ENCODE assay signal across 24 cellular contexts in the genomic region with DNA sequence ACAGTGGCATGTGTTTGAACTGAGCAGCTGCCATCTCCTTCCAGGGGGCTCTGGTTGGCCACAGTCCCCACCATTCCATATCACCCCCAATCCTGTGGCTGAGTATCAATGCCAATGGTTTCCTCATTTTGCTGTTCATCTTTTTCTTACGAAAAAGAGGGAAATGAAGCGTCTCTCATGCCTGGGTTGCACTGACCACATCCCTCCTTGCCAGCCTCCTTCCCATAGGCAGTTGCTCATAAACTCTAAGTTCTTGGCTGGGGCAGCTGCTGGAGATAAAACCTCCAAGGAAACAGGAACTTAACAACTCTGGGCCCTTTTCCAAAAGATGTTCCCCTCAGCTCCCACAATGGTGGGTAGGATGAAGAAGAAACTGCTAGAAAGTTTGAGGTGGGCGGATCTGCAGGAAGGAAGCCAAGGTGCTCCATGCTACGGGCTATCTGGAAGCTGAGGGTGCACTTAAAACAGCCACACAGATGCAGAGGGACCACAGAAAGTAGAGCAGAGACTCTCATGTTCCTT. TPM values are rescaled to one million over a fixed set of nuclear protein-coding genes. Genes with fewer than 3 reads are reported as not detected.
A peak's percentile ranks its signal among the peaks of the same experiment; 100 is the strongest.
DNase-seq lines count a peak whose midpoint lies in the region; ATAC-seq and TF ChIP-seq lines count a peak whose summit lies in the region.
"Had no signal": no experiment of that assay in that cellular context is flagged by ENCODE, and none has a peak within 500 bp of the region (broad histone marks: within the 10 kb centered on the region; RNA-seq: fewer than 3 reads in every experiment).

No MANE protein-coding gene starts in this region.

- ATAC-seq in left ventricle myocardium superior (peak; percentile 75), HG03432 (IDR thresholded peaks at IDR 0.05; ENCODE audit: unreplicated experiment) (no peak)
- ATAC-seq: left colon; natural killer cell treated with Interleukin-12 subunit alpha and Interleukin-12 subunit beta and Interleukin-15 and Interleukin-18, amount 100 ng/mL, for 72 hours had no signal

- H3K36me3 ChIP-seq in BE2C = no peaks in the 10 kb centered on the region
- H3K36me3 ChIP-seq: upper lobe of left lung, WERI-Rb-1 had no signal

- H3K4me3 ChIP-seq in BE2C (ENCODE audit: low read depth, low read length) = no peak overlapping the region
- H3K4me3 ChIP-seq: upper lobe of left lung had no signal

- DNase-seq in SIG-M5 treated with dmso at 0.1 percent for 504 hours (lab: John Stamatoyannopoulos, UW; ENCODE audit: unreplicated experiment) (peak; percentile 43), SIG-M5 (lab: John Stamatoyannopoulos, UW) (no peak), NOMO-1 treated with dmso at 0.1 percent for 144 hours (lab: John Stamatoyannopoulos, UW; ENCODE audit: unreplicated experiment) (peak; percentile 30), left ventricle myocardium superior (no peak), superior temporal gyrus (ENCODE audit: extremely low spot score) (peak; percentile 73), BE2C (no peak), retina (no peak)
- DNase-seq: 8988T; activated CD4-positive, alpha-beta T cell treated with anti-CD3 and anti-CD28 coated beads, Interleukin-2, amount 50 U/mL, for 1 hour; DMS53; effector CD4-positive, alpha-beta T cell; IMR-90; left colon; NCI-H510A; NK-92 treated with Interleukin-12 subunit alpha and Interleukin-12 subunit beta, amount 100 ng/mL, for 24 hours; SK-N-SH; stimulated activated CD8-positive, alpha-beta memory T cell treated with anti-CD3 and anti-CD28 coated beads, Interleukin-4, amount 100 ng/mL, for 48 hours; WERI-Rb-1 had no signal

- intact Hi-C loops in left ventricle myocardium superior (cut with micrococcal nuclease) = no loop called here

- no peak for TF ChIP-seq CTCF in BE2C (IDR thresholded peaks at IDR 0.05; ENCODE audit: low read depth, low read length)

- no peaks in the 10 kb centered on the region for H3K4me1 ChIP-seq in BE2C
- H3K4me1 ChIP-seq: upper lobe of left lung had no signal

- H3K9me3 ChIP-seq in BE2C = no peaks in the 10 kb centered on the region
- H3K9me3 ChIP-seq: SK-N-SH, upper lobe of left lung had no signal

- no peaks in the 10 kb centered on the region for H3K27me3 ChIP-seq in BE2C
- H3K27me3 ChIP-seq: upper lobe of left lung had no signal

RNA-seq across cellular contexts. Expression of a gene that starts 29.3 kb away (rescaled TPM):
- not detected for total RNA-seq in left ventricle myocardium superior
- polyA plus RNA-seq in BE2C (2012; ENCODE audit: insufficient read depth, insufficient read length, low read depth) = not detected
- total RNA-seq: IMR-90; M059J; natural killer cell treated with Interleukin-12 subunit alpha and Interleukin-12 subunit beta and Interleukin-15 and Interleukin-18, amount 100 ng/mL, for 72 hours; osteocyte; RPMI7951 had no signal
- polyA plus RNA-seq: IMR-90 had no signal

Comparison
In these comparisons a context has a peak if more than half of its experiments do, and no peak if none do; other contexts are left out.
1. DNase-seq: peak in SIG-M5 treated with dmso at 0.1 percent for 504 hours (single experiment), NOMO-1 treated with dmso at 0.1 percent for 144 hours (single experiment) and superior temporal gyrus (single experiment); none in SIG-M5 (single experiment), left ventricle myocardium superior (single experiment), BE2C (single experiment) and retina (single experiment).